In genomic region chr13:108034909-108035308, GRCh38 we compare ENCODE assay signal across 17 cellular contexts.
DNase-seq lines count a peak whose midpoint lies in the region; ATAC-seq, FAIRE-seq and TF ChIP-seq lines count a peak whose summit lies in the region.
"Had no signal": no experiment of that assay in that cellular context is flagged by ENCODE, and none has a peak within 500 bp of the region (broad histone marks: within the 10 kb centered on the region; RNA-seq: fewer than 3 reads in every experiment).

No MANE protein-coding gene starts in this region.

- WGBS in HepG2 (ENCODE audit: low lambda C conversion rate): 12% methylated on average over 4 of the region's 4 CpGs
- WGBS in right lobe of liver (ENCODE audit: insufficient coverage, low coverage, low lambda C conversion rate, missing lambda C conversion rate): 73% methylated on average over 1 of the region's 4 CpGs
- WGBS in GM12878 (ENCODE audit: insufficient coverage, insufficient replicate concordance, low lambda C conversion rate, missing lambda C conversion rate): 3% methylated on average over 4 of the region's 4 CpGs
- whole genome bisulfite sequencing in endodermal cell (ENCODE audit: insufficient coverage in 1 of 2, insufficient read length in 1 of 2), 2 experiments: 83 to 92% methylated on average over 3 to 4 of the region's 4 CpGs

- H3K79me2 ChIP-seq in HepG2 (ENCODE audit: insufficient read depth, low read length): no peaks in the 10 kb centered on the region
- no peaks in the 10 kb centered on the region for H3K79me2 ChIP-seq in GM12878 (ENCODE audit: control insufficient read depth, insufficient read depth, low read length)

- SMC1A ChIA-PET in GM12878 (lab: Charles Lee; ENCODE audit: uncharacterized antibody, unreplicated experiment): no interaction called here

- ATAC-seq in HepG2 (no peak), right lobe of liver (no peak), GM12878 (no peak; the same call in 2 of the 3 replicates)
- ATAC-seq: HCT116, K562 had no signal

- no peak overlapping the region for H2AFZ ChIP-seq in HepG2 (ENCODE audit: low read length)
- no peak overlapping the region for H2AFZ ChIP-seq in GM12878 (ENCODE audit: control insufficient read depth, low read depth, low read length)

- BruUV-seq in HepG2 (replicated peaks; lab: Mats Ljungman, UMichigan) (no TSS peak), GM12878 (replicated peaks; lab: Mats Ljungman, UMichigan) (no TSS peak)

- TF ChIP-seq RAD21 in HepG2 (CRISPR knock-in tag; IDR thresholded peaks at IDR 0.05) (no peak), GM12878 (IDR thresholded peaks at IDR 0.05; ENCODE audit: insufficient read depth, low read depth, low read length) (no peak)

- H3K4me2 ChIP-seq in HepG2 (ENCODE audit: low read depth, low read length) (no peak overlapping the region), GM12878 (ENCODE audit: control insufficient read depth, insufficient read depth) (no peak overlapping the region)

- no peak for TF ChIP-seq EP300 in HepG2 (IDR thresholded peaks at IDR 0.05; ENCODE audit: low read depth in 2 of 2, low read length in 2 of 2)
- no peak for TF ChIP-seq EP300 in HepG2 (CRISPR knock-in tag; IDR thresholded peaks at IDR 0.05; ENCODE audit: borderline replicate concordance)
- TF ChIP-seq EP300 in GM12878 (IDR thresholded peaks at IDR 0.05; ENCODE audit: borderline replicate concordance in 1 of 2, control insufficient read depth in 1 of 2, low read depth in 2 of 2, low read length in 2 of 2): no peak

- POLR2A ChIA-PET in HepG2 (lab: Yijun Ruan, JAX): no interaction called here
- POLR2A ChIA-PET in GM12878 (lab: Charles Lee): no interaction called here

- H3K9ac ChIP-seq in HepG2 (ENCODE audit: insufficient read depth, low read depth, low read length): no peak overlapping the region
- H3K9ac ChIP-seq in GM12878 (ENCODE audit: control insufficient read depth, insufficient read depth, low read length): no peak overlapping the region
- H3K9ac ChIP-seq in endodermal cell (ENCODE audit: extremely low read depth, low read length, poor library complexity, severe bottlenecking): no peak overlapping the region

- in situ Hi-C loops in HepG2 (cut with HindIII; ENCODE audit: extremely low pct_ligation_motif_present, low pct_unique_long_range_greater_than_20kb) (no loop called here), GM12878 (cut with MboI) (no loop called here)

- DNase-seq in HepG2 (ENCODE audit: low spot score) (no peak), right lobe of liver (no peak), GM12878 (ENCODE audit: low read depth, low spot score) (no peak), left kidney (ENCODE audit: low read depth, low spot score) (peak; percentile 63), SW 1271 (lab: John Stamatoyannopoulos, UW) (no peak), endodermal cell (no peak), DMS114 treated with DMSO at 0.1 percent for 48 hours (lab: John Stamatoyannopoulos, UW; ENCODE audit: unreplicated experiment) (no peak)
- DNase-seq: C1 segment of cervical spinal cord; Calu3; CD4-positive, alpha-beta T cell; DMS 273 treated with DMSO at 0.1 percent for 48 hours; DMS79 had no signal

- H4K20me1 ChIP-seq in HepG2 (ENCODE audit: insufficient read depth, low read length) (no peaks in the 10 kb centered on the region), GM12878 (ENCODE audit: control insufficient read depth, insufficient read depth) (no peaks in the 10 kb centered on the region)

- TF ChIP-seq POLR2A in HepG2 (IDR thresholded peaks at IDR 0.05; ENCODE audit: insufficient read depth in 1 of 2, low read depth in 2 of 2, low read length in 2 of 2) (no peak), right lobe of liver (IDR thresholded peaks at IDR 0.05) (no peak), GM12878 (IDR thresholded peaks at IDR 0.05; ENCODE audit: low read depth, low read length) (no peak)

- H3K36me3 ChIP-seq in HepG2 (replicated peaks in 1 of 2; ENCODE audit: control insufficient read depth in 1 of 2, insufficient read depth in 2 of 2, low read length in 2 of 2) (no peaks in the 10 kb centered on the region), right lobe of liver (no peaks in the 10 kb centered on the region), GM12878 (ENCODE audit: control insufficient read depth in 2 of 2, insufficient read depth in 2 of 2, low read length in 1 of 2) (no peaks in the 10 kb centered on the region), endodermal cell (ENCODE audit: control insufficient read depth, insufficient read depth, low read length) (no peaks in the 10 kb centered on the region)

- H3K27me3 Mint-ChIP-seq in endodermal cell (ENCODE audit: insufficient read depth): no peaks in the 10 kb centered on the region
- H3K27me3 Mint-ChIP-seq: B cell; CD4-positive, alpha-beta T cell had no signal

- no peak for FAIRE-seq in HepG2 (lab: Jason Lieb, UNC)
- FAIRE-seq in GM12878 (lab: Jason Lieb, UNC): peak; percentile 13
- FAIRE-seq: A204.1, GM12891, K562 had no signal

- H3K36me3 Mint-ChIP-seq in endodermal cell (ENCODE audit: low read depth): no peaks in the 10 kb centered on the region

- H3K4me1 ChIP-seq in HepG2 (ENCODE audit: insufficient read depth, low read length) (no peaks in the 10 kb centered on the region), right lobe of liver (no peaks in the 10 kb centered on the region), GM12878 (ENCODE audit: control insufficient read depth, insufficient read depth, low read length) (no peaks in the 10 kb centered on the region), endodermal cell (ENCODE audit: control insufficient read depth, insufficient read depth, low read length) (no peaks in the 10 kb centered on the region)

- peaks cover 41% of the 10 kb centered on the region for H3K9me3 ChIP-seq in HepG2 (ENCODE audit: low read length)
- H3K9me3 ChIP-seq in right lobe of liver: no peaks in the 10 kb centered on the region
- H3K9me3 ChIP-seq in GM12878 (replicated peaks; ENCODE audit: control insufficient read depth, insufficient read depth, low read length): no peaks in the 10 kb centered on the region
- H3K9me3 ChIP-seq in endodermal cell (ENCODE audit: control insufficient read depth, low read length): no peaks in the 10 kb centered on the region

- RAD21 ChIA-PET in GM12878 (lab: Charles Lee; ENCODE audit: unreplicated experiment): no interaction called here

- intact Hi-C loops in HepG2 (cut with micrococcal nuclease; ENCODE audit: unreplicated experiment): loop anchor here (5.0 kb wide), 1 partner anchor 1047 kb away; no protein-coding TSS in a partner anchor
- intact Hi-C loops in right lobe of liver (cut with DNase I): no loop called here
- intact Hi-C loops in GM12878 (cut with micrococcal nuclease; ENCODE audit: unreplicated experiment): no loop called here

- H3K9me3 Mint-ChIP-seq in endodermal cell: no peaks in the 10 kb centered on the region

- TF ChIP-seq CTCF in HepG2 (CRISPR knock-in tag; IDR thresholded peaks at IDR 0.05): no peak
- TF ChIP-seq CTCF in right lobe of liver (IDR thresholded peaks at IDR 0.05): no peak
- no peak for TF ChIP-seq CTCF in GM12878 (IDR thresholded peaks at IDR 0.05 in 2 of 3, conservative IDR thresholded peaks at IDR 0.05 in 1 of 3; ENCODE audit: control insufficient read depth in 2 of 3, extremely low read depth in 1 of 3, insufficient read depth in 1 of 3, low read depth in 3 of 3, low read length in 3 of 3)
- TF ChIP-seq CTCF in endodermal cell (conservative IDR thresholded peaks at IDR 0.05): no peak

- no peak overlapping the region for H3K27ac Mint-ChIP-seq in endodermal cell
- H3K27ac Mint-ChIP-seq: B cell; CD4-positive, alpha-beta T cell had no signal

- H3K27me3 ChIP-seq in HepG2 (ENCODE audit: control insufficient read depth in 1 of 2, insufficient read depth in 2 of 2, low read length in 2 of 2) (no peaks in the 10 kb centered on the region), right lobe of liver (no peaks in the 10 kb centered on the region), GM12878 (replicated peaks in 1 of 2; ENCODE audit: control insufficient read depth in 2 of 2, insufficient read depth in 2 of 2, low read length in 1 of 2) (no peaks in the 10 kb centered on the region), endodermal cell (ENCODE audit: control insufficient read depth, insufficient read depth, low read length, poor library complexity, severe bottlenecking) (no peaks in the 10 kb centered on the region)

- H3K27ac ChIP-seq in HepG2 (ENCODE audit: extremely low read length, insufficient read depth, low read length) (no peak overlapping the region), right lobe of liver (no peak overlapping the region), GM12878 (ENCODE audit: control insufficient read depth, insufficient read depth) (no peak overlapping the region), endodermal cell (ENCODE audit: low read depth, low read length) (no peak overlapping the region)

- no peak overlapping the region for H3K4me3 ChIP-seq in HepG2 (replicated peaks in 1 of 3; ENCODE audit: insufficient read depth in 1 of 3, low read depth in 2 of 3, low read length in 3 of 3)
- no peak overlapping the region for H3K4me3 ChIP-seq in right lobe of liver
- no peak overlapping the region for H3K4me3 ChIP-seq in GM12878
- no peak overlapping the region for H3K4me3 ChIP-seq in endodermal cell (ENCODE audit: low read length)
- H3K4me3 ChIP-seq: K562 had no signal

- H3K4me1 Mint-ChIP-seq in endodermal cell: peaks cover 15% of the 10 kb centered on the region
- H3K4me1 Mint-ChIP-seq: B cell had no signal

- H3K4me3 Mint-ChIP-seq in endodermal cell: no peak overlapping the region
- H3K4me3 Mint-ChIP-seq: B cell; CD4-positive, alpha-beta T cell had no signal

- CTCF ChIA-PET in HepG2 (lab: Yijun Ruan, JAX; ENCODE audit: low intra/inter-chr PET ratio, low total read pairs) (no interaction called here), GM12878 (lab: Yijun Ruan, JAX) (no interaction called here)

TF ChIP-seq in HepG2, 621 proteins besides CTCF, POLR2A, EP300 and RAD21 (continues in another document):
- peak; percentile 45; the same call in 1 of the 2 replicates for TF ChIP-seq SRF (IDR thresholded peaks at IDR 0.05; ENCODE audit: low read depth, low read length)
- no peak for TF ChIP-seq CHCHD3 (CRISPR knock-in tag; IDR thresholded peaks at IDR 0.05)
- no peak for TF ChIP-seq MYNN (CRISPR knock-in tag; IDR thresholded peaks at IDR 0.05; ENCODE audit: low read depth)
- TF ChIP-seq ZNF331 (CRISPR knock-in tag; IDR thresholded peaks at IDR 0.05): no peak

TF ChIP-seq in GM12878, 131 proteins besides CTCF, POLR2A, EP300 and RAD21 (continues in another document):
- TF ChIP-seq BCL3 (IDR thresholded peaks at IDR 0.05; ENCODE audit: borderline replicate concordance, insufficient read depth, low read depth, low read length, poor library complexity, severe bottlenecking) (no peak), SRF (IDR thresholded peaks at IDR 0.05; ENCODE audit: low read depth in 2 of 2, low read length in 2 of 2) (0 out of 4 replicates have a peak, but pooled peaks of 1 of the 2 experiments have one; percentile 31)
